In the genomic region with DNA sequence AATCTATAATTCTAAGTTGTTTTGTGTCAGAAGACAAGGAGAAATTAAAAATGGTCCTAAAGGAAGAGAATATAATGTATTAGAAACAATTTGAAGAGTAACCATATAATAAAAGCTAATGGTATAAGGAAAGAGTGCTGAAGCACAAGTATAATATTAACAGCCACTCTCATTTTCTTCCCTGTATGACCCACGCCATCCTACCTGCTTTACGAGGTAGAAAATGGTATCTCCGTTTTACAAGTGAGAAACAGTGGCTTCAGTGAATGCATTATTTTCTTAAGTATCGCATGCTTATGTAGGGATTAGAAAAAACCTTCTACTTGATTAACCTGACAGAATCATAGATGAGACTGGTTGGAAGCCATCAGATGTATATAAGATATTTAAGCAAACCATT, we compare ENCODE assay signal across 26 cellular contexts.
"Had no signal": no experiment of that assay in that cellular context is flagged by ENCODE, and none has a peak within 500 bp of the region (broad histone marks: within the 10 kb centered on the region; RNA-seq: fewer than 3 reads in every experiment).

No MANE protein-coding gene starts in this region.

- H3K4me3 ChIP-seq: psoas muscle, right lobe of liver, sigmoid colon, stomach, thoracic aorta, thyroid gland, tibial nerve, upper lobe of left lung, vagina had no signal

- H3K4me1 ChIP-seq: parathyroid adenoma, psoas muscle, right lobe of liver, sigmoid colon, stomach, thyroid gland, tibial nerve, upper lobe of left lung, vagina had no signal

- DNase-seq: naive thymus-derived CD8-positive, alpha-beta T cell; nephron progenitor cell; nucleus accumbens; posterior cingulate gyrus; psoas muscle; right cardiac atrium; right lobe of liver; sigmoid colon; small intestine; stimulated activated CD4-positive, alpha-beta T cell treated with anti-CD3 and anti-CD28 coated beads, Interleukin-15, amount 100 ng/mL, for 24 hours; stimulated activated CD4-positive, alpha-beta T cell treated with anti-CD3 and anti-CD28 coated beads, Interleukin-2, amount 100 ng/mL, for 24 hours; stimulated activated CD4-positive, alpha-beta T cell treated with anti-CD3 and anti-CD28 coated beads, Interleukin-2, amount 100 ng/mL, for 48 hours; stimulated activated CD4-positive, alpha-beta T cell treated with anti-CD3 and anti-CD28 coated beads, Interleukin-4, amount 100 ng/mL, for 24 hours; stimulated activated naive B cell treated with anti-CD40 and anti-IgM and Interleukin-4, amounts not matched to agents 10 μg/mL and 1 μg/mL and 100 μg/mL, for 72 hours; stimulated activated naive CD4-positive, alpha-beta T cell treated with Interleukin-2 at 50 U/mL for 16 hours; stomach; thyroid gland; trophoblast cell; upper lobe of left lung had no signal

- H3K9ac ChIP-seq: parathyroid adenoma had no signal

- ATAC-seq: naive thymus-derived CD8-positive, alpha-beta T cell; natural killer cell treated with Interleukin-12 subunit alpha and Interleukin-12 subunit beta and Interleukin-15 and Interleukin-18, amount 100 ng/mL, for 72 hours; psoas muscle; right cardiac atrium; right lobe of liver; stimulated activated effector memory CD8-positive, alpha-beta T cell treated with anti-CD3 and anti-CD28 coated beads, Interleukin-12 subunit alpha, Interleukin-12 subunit beta, amount 100 ng/mL, for 72 hours; stimulated activated naive B cell treated with anti-CD40 and anti-IgM and Interleukin-4, amounts not matched to agents 10 μg/mL and 1 μg/mL and 100 μg/mL, for 72 hours had no signal

- H3K27me3 ChIP-seq: neutrophil, right lobe of liver, sigmoid colon, stomach, thyroid gland, tibial nerve, upper lobe of left lung, vagina had no signal

- H2AFZ ChIP-seq: parathyroid adenoma had no signal

- H3K36me3 ChIP-seq: neutrophil, right lobe of liver, sigmoid colon, stomach, thoracic aorta, thyroid gland, tibial nerve, upper lobe of left lung, vagina had no signal

- H3K9me3 ChIP-seq: neutrophil, right lobe of liver, sigmoid colon, stomach, thoracic aorta, thyroid gland, upper lobe of left lung, vagina had no signal

- H3K79me2 ChIP-seq: parathyroid adenoma had no signal

- H3K27ac ChIP-seq: neutrophil, parathyroid adenoma, psoas muscle, right lobe of liver, sigmoid colon, stomach, thoracic aorta, thyroid gland, tibial nerve, upper lobe of left lung, vagina had no signal
